Comparison of ENCODE assay signal across 1 cellular context in the genomic region with DNA sequence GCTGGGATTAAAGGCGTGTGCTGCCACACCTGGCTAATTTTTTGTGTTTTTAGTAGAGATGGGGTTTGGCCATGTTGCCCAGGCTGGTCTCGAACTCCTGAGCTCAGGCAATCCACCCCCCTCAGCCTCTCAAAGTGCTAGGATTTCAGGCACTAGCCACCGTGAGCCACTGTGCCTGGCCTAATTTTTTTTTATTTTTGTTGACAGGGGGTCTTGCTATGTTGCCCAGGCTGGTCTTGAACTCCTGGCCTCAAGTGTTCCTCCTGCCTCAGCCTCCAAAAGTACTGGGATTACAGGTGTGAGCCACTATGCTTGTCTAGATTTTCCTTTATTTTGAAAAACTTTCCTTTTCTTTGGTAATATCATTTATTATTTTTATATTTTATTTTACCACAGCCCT. TPM values are rescaled to one million over a fixed set of nuclear protein-coding genes. Genes with fewer than 3 reads are reported as not detected.
"Had no signal": no experiment of that assay in that cellular context is flagged by ENCODE, and none has a peak within 500 bp of the region (broad histone marks: within the 10 kb centered on the region; RNA-seq: fewer than 3 reads in every experiment).

No MANE protein-coding gene starts in this region.

RNA-seq across cellular contexts. Expression of a gene that starts 35.7 kb away (rescaled TPM):
- polyA plus RNA-seq: naive thymus-derived CD4-positive, alpha-beta T cell had no signal
